ENCODE assay signal across 9 cellular contexts in genomic region chr17:57739402-57740224, GRCh38. TPM values are rescaled to one million over a fixed set of nuclear protein-coding genes. Genes with fewer than 3 reads are reported as not detected.
DNase-seq lines count a peak whose midpoint lies in the region; ATAC-seq lines count a peak whose summit lies in the region.
"Had no signal": no experiment of that assay in that cellular context is flagged by ENCODE, and none has a peak within 500 bp of the region (broad histone marks: within the 10 kb centered on the region; RNA-seq: fewer than 3 reads in every experiment).

No MANE protein-coding gene starts in this region.

- DNase-seq in DMS79 treated with DMSO at 0.1 percent for 48 hours (lab: John Stamatoyannopoulos, UW), result peak; percentile 26
- no peak for DNase-seq in DMS79 (lab: John Stamatoyannopoulos, UW)
- DNase-seq in HT1080 (ENCODE audit: low read depth), result peak; percentile 21
- DNase-seq in SHP77 treated with DMSO at 0.1 percent for 48 hours (lab: John Stamatoyannopoulos, UW), result peak; percentile 18
- DNase-seq in left cardiac atrium, result no peak
- no peak for DNase-seq in stimulated activated CD4-positive, alpha-beta T cell treated with anti-CD3 and anti-CD28 coated beads, Interleukin-12 subunit alpha, Interleukin-12 subunit beta, amount 100 ng/mL, for 4 hours

- ATAC-seq in left cardiac atrium (peak; percentile 44 to 59), GM19035 (IDR thresholded peaks at IDR 0.05; ENCODE audit: unreplicated experiment) (no peak), GM19455 (IDR thresholded peaks at IDR 0.05; ENCODE audit: unreplicated experiment) (no peak)

- intact Hi-C loops in left cardiac atrium (cut with DNase I), result no loop called here

RNA-seq across cellular contexts. Expression of gene CCDC182, which starts 5.5 kb away (rescaled TPM):
- total RNA-seq in HT1080 (2014; rRNA removed; shearing (Covaris generic)), result not detected in 2 replicates
- not detected in 2 replicates for polyA plus RNA-seq in HT1080 (2015; cell fraction: cytosol; rRNA removed)
- not detected in 2 replicates for polyA plus RNA-seq in HT1080 (2015; cell fraction: nucleus; rRNA removed)
- not detected for total RNA-seq in left cardiac atrium
- total RNA-seq: mononuclear cell had no signal

Comparison
In these comparisons a context has a peak if more than half of its experiments do, and no peak if none do; other contexts are left out.
1. DNase-seq: peak in DMS79 treated with DMSO at 0.1 percent for 48 hours (single experiment), HT1080 (single experiment) and SHP77 treated with DMSO at 0.1 percent for 48 hours (single experiment); none in DMS79 (single experiment), left cardiac atrium (single experiment) and stimulated activated CD4-positive, alpha-beta T cell treated with anti-CD3 and anti-CD28 coated beads, Interleukin-12 subunit alpha, Interleukin-12 subunit beta, amount 100 ng/mL, for 4 hours (single experiment).
2. ATAC-seq: peak in left cardiac atrium (2 of 2); none in GM19035 (single experiment) and GM19455 (single experiment).